Comparison of ENCODE assay signal across 24 cellular contexts in the genomic region with DNA sequence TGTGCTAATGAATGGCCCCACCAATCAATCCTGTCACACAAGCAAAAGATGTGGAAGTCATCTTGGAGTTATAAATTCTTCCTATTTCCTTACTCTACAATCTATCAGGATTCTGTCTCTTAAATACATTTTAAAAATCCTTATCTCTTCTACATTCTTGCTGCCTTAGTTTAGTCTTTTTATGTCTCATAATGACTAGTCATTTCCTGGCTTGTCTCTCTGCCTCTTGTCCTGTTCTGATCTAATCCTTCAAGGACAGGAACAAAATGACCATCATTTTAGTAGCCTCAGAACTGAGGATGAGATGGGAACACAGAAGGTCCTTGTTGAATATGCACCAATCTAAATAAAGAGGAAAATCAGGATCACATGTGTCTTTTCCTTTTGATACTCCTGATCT. TPM values are rescaled to one million over a fixed set of nuclear protein-coding genes. Genes with fewer than 3 reads are reported as not detected.
A peak's percentile ranks its signal among the peaks of the same experiment; 100 is the strongest.
DNase-seq lines count a peak whose midpoint lies in the region; ATAC-seq and TF ChIP-seq lines count a peak whose summit lies in the region.
"Had no signal": no experiment of that assay in that cellular context is flagged by ENCODE, and none has a peak within 500 bp of the region (broad histone marks: within the 10 kb centered on the region; RNA-seq: fewer than 3 reads in every experiment).

No MANE protein-coding gene starts in this region.

- POLR2A ChIA-PET in activated naive CD8-positive, alpha-beta T cell treated with anti-CD3 and anti-CD28 coated beads, Interleukin-2, amount 10 ng/mL, durations not matched to agents 7 days and 5 days (lab: Charles Lee): no interaction called here
- POLR2A ChIA-PET in activated CD4-positive, alpha-beta memory T cell treated with anti-CD3 and anti-CD28 coated beads for 36 hours (lab: Charles Lee): no interaction called here

- TF ChIP-seq CTCF in fibroblast of pulmonary artery (IDR thresholded peaks at IDR 0.05; ENCODE audit: low read length, missing control alignments): no peak
- TF ChIP-seq CTCF in upper lobe of right lung (IDR thresholded peaks at IDR 0.05): no peak

- H3K27ac ChIP-seq in upper lobe of right lung: no peak overlapping the region
- H3K27ac ChIP-seq: 22Rv1; BLaER1 treated with 17β-estradiol and CSF1 and Interleukin-3, amounts not matched to agents 10 nM and 100 nM; coronary artery; parathyroid adenoma; upper lobe of left lung had no signal

- intact Hi-C loops in upper lobe of right lung (cut with DNase I): no loop called here
- intact Hi-C loops in activated CD4-positive, alpha-beta memory T cell treated with anti-CD3 and anti-CD28 coated beads for 36 hours (cut with micrococcal nuclease): no loop called here

- H3K4me3 Mint-ChIP-seq in activated naive CD8-positive, alpha-beta T cell treated with anti-CD3 and anti-CD28 coated beads, Interleukin-2, amount 10 ng/mL, durations not matched to agents 7 days and 5 days: no peak overlapping the region
- H3K4me3 Mint-ChIP-seq in activated naive CD8-positive, alpha-beta T cell treated with anti-CD3 and anti-CD28 coated beads for 36 hours: no peak overlapping the region
- H3K4me3 Mint-ChIP-seq in T-helper 2 cell treated with Interferon-gamma antibody and Interleukin-4, amounts not matched to agents 5 μg/mL and 100 μg/mL, for 36 hours: no peak overlapping the region
- H3K4me3 Mint-ChIP-seq in activated CD4-positive, alpha-beta memory T cell treated with anti-CD3 and anti-CD28 coated beads for 36 hours: no peak overlapping the region
- H3K4me3 Mint-ChIP-seq: natural killer cell; stimulated activated naive CD8-positive, alpha-beta T cell treated with anti-CD3 and anti-CD28 coated beads, Interleukin-15, Interleukin-2, amounts not matched to agents 100 ng/mL and 50 ng/mL, for 24 hours had no signal

- no peaks in the 10 kb centered on the region for H3K27me3 Mint-ChIP-seq in activated naive CD8-positive, alpha-beta T cell treated with anti-CD3 and anti-CD28 coated beads, Interleukin-2, amount 10 ng/mL, durations not matched to agents 7 days and 5 days
- no peaks in the 10 kb centered on the region for H3K27me3 Mint-ChIP-seq in activated naive CD8-positive, alpha-beta T cell treated with anti-CD3 and anti-CD28 coated beads for 36 hours
- no peaks in the 10 kb centered on the region for H3K27me3 Mint-ChIP-seq in T-helper 2 cell treated with Interferon-gamma antibody and Interleukin-4, amounts not matched to agents 5 μg/mL and 100 μg/mL, for 36 hours (ENCODE audit: low read depth)
- no peaks in the 10 kb centered on the region for H3K27me3 Mint-ChIP-seq in activated CD4-positive, alpha-beta memory T cell treated with anti-CD3 and anti-CD28 coated beads for 36 hours
- H3K27me3 Mint-ChIP-seq: stimulated activated naive CD8-positive, alpha-beta T cell treated with anti-CD3 and anti-CD28 coated beads, Interleukin-15, Interleukin-2, amounts not matched to agents 100 ng/mL and 50 ng/mL, for 24 hours had no signal

- CTCF ChIA-PET in activated CD4-positive, alpha-beta memory T cell treated with anti-CD3 and anti-CD28 coated beads for 36 hours (lab: Charles Lee): no interaction called here

- no peaks in the 10 kb centered on the region for H3K27me3 ChIP-seq in upper lobe of right lung
- H3K27me3 ChIP-seq: BLaER1 treated with 17β-estradiol and CSF1 and Interleukin-3, amounts not matched to agents 10 nM and 100 nM; upper lobe of left lung had no signal

- H3K27ac Mint-ChIP-seq in activated naive CD8-positive, alpha-beta T cell treated with anti-CD3 and anti-CD28 coated beads, Interleukin-2, amount 10 ng/mL, durations not matched to agents 7 days and 5 days: peak overlapping the region; percentile 21
- H3K27ac Mint-ChIP-seq in activated naive CD8-positive, alpha-beta T cell treated with anti-CD3 and anti-CD28 coated beads for 36 hours: no peak overlapping the region
- no peak overlapping the region for H3K27ac Mint-ChIP-seq in T-helper 2 cell treated with Interferon-gamma antibody and Interleukin-4, amounts not matched to agents 5 μg/mL and 100 μg/mL, for 36 hours
- H3K27ac Mint-ChIP-seq in activated CD4-positive, alpha-beta memory T cell treated with anti-CD3 and anti-CD28 coated beads for 36 hours: no peak overlapping the region
- H3K27ac Mint-ChIP-seq: natural killer cell; stimulated activated naive CD8-positive, alpha-beta T cell treated with anti-CD3 and anti-CD28 coated beads, Interleukin-15, Interleukin-2, amounts not matched to agents 100 ng/mL and 50 ng/mL, for 24 hours had no signal

- no peaks in the 10 kb centered on the region for H3K9me3 ChIP-seq in upper lobe of right lung
- H3K9me3 ChIP-seq: BLaER1 treated with 17β-estradiol and CSF1 and Interleukin-3, amounts not matched to agents 10 nM and 100 nM; upper lobe of left lung had no signal

- no peaks in the 10 kb centered on the region for H3K36me3 Mint-ChIP-seq in activated naive CD8-positive, alpha-beta T cell treated with anti-CD3 and anti-CD28 coated beads, Interleukin-2, amount 10 ng/mL, durations not matched to agents 7 days and 5 days
- H3K36me3 Mint-ChIP-seq in activated naive CD8-positive, alpha-beta T cell treated with anti-CD3 and anti-CD28 coated beads for 36 hours: no peaks in the 10 kb centered on the region
- no peaks in the 10 kb centered on the region for H3K36me3 Mint-ChIP-seq in T-helper 2 cell treated with Interferon-gamma antibody and Interleukin-4, amounts not matched to agents 5 μg/mL and 100 μg/mL, for 36 hours (ENCODE audit: low read depth)
- H3K36me3 Mint-ChIP-seq in activated CD4-positive, alpha-beta memory T cell treated with anti-CD3 and anti-CD28 coated beads for 36 hours: no peaks in the 10 kb centered on the region
- H3K36me3 Mint-ChIP-seq: natural killer cell had no signal

- H3K36me3 ChIP-seq in upper lobe of right lung: no peaks in the 10 kb centered on the region
- H3K36me3 ChIP-seq: BLaER1 treated with 17β-estradiol and CSF1 and Interleukin-3, amounts not matched to agents 10 nM and 100 nM; upper lobe of left lung had no signal

- no peak for ATAC-seq in activated naive CD8-positive, alpha-beta T cell treated with anti-CD3 and anti-CD28 coated beads, Interleukin-2, amount 10 ng/mL, durations not matched to agents 7 days and 5 days (ENCODE audit: low read depth)
- no peak; the same call in 2 of the 3 replicates for ATAC-seq in SK-N-SH treated with all-trans-retinoic acid at 6 μM for 48 hours
- no peak for ATAC-seq in upper lobe of right lung
- ATAC-seq: K562, left colon, natural killer cell had no signal

- H3K4me3 ChIP-seq in fibroblast of pulmonary artery (replicated peaks; ENCODE audit: low read depth, low read length) (no peak overlapping the region), upper lobe of right lung (no peak overlapping the region)
- H3K4me3 ChIP-seq: BLaER1 treated with 17β-estradiol and CSF1 and Interleukin-3, amounts not matched to agents 10 nM and 100 nM; coronary artery; K562; upper lobe of left lung had no signal

- H3K9me3 Mint-ChIP-seq in activated naive CD8-positive, alpha-beta T cell treated with anti-CD3 and anti-CD28 coated beads, Interleukin-2, amount 10 ng/mL, durations not matched to agents 7 days and 5 days: no peaks in the 10 kb centered on the region
- H3K9me3 Mint-ChIP-seq in activated naive CD8-positive, alpha-beta T cell treated with anti-CD3 and anti-CD28 coated beads for 36 hours: no peaks in the 10 kb centered on the region
- no peaks in the 10 kb centered on the region for H3K9me3 Mint-ChIP-seq in T-helper 2 cell treated with Interferon-gamma antibody and Interleukin-4, amounts not matched to agents 5 μg/mL and 100 μg/mL, for 36 hours
- no peaks in the 10 kb centered on the region for H3K9me3 Mint-ChIP-seq in activated CD4-positive, alpha-beta memory T cell treated with anti-CD3 and anti-CD28 coated beads for 36 hours
- H3K9me3 Mint-ChIP-seq: stimulated activated naive CD8-positive, alpha-beta T cell treated with anti-CD3 and anti-CD28 coated beads, Interleukin-15, Interleukin-2, amounts not matched to agents 100 ng/mL and 50 ng/mL, for 24 hours had no signal

- no peak for DNase-seq in activated naive CD8-positive, alpha-beta T cell treated with anti-CD3 and anti-CD28 coated beads, Interleukin-2, amount 10 ng/mL, durations not matched to agents 7 days and 5 days
- no peak for DNase-seq in activated naive CD8-positive, alpha-beta T cell treated with anti-CD3 and anti-CD28 coated beads for 36 hours
- DNase-seq in fibroblast of pulmonary artery (ENCODE audit: low read depth): peak; percentile 51
- DNase-seq in NCI-H526 (lab: John Stamatoyannopoulos, UW): no peak
- DNase-seq in upper lobe of right lung: no peak
- DNase-seq in T-helper 2 cell treated with Interferon-gamma antibody and Interleukin-4, amounts not matched to agents 5 μg/mL and 100 μg/mL, for 36 hours (ENCODE audit: low spot score): no peak
- DNase-seq in activated CD4-positive, alpha-beta memory T cell treated with anti-CD3 and anti-CD28 coated beads for 36 hours: no peak
- DNase-seq: activated CD4-positive, alpha-beta T cell treated with anti-CD3 and anti-CD28 coated beads, Interleukin-2, amount 50 U/mL, for 1 hour; activated gamma-delta T cell; anterior cingulate cortex; left colon; MV-4-11; natural killer cell; NCI-H187 treated with DMSO at 0.1 percent for 48 hours; NCI-H510A; stimulated activated CD4-positive, alpha-beta T cell treated with anti-CD3 and anti-CD28 coated beads, Interleukin-2, amount 100 ng/mL, for 48 hours; upper lobe of left lung had no signal

- H3K4me1 Mint-ChIP-seq in activated naive CD8-positive, alpha-beta T cell treated with anti-CD3 and anti-CD28 coated beads, Interleukin-2, amount 10 ng/mL, durations not matched to agents 7 days and 5 days: no peaks in the 10 kb centered on the region
- H3K4me1 Mint-ChIP-seq in activated naive CD8-positive, alpha-beta T cell treated with anti-CD3 and anti-CD28 coated beads for 36 hours: no peaks in the 10 kb centered on the region
- H3K4me1 Mint-ChIP-seq in T-helper 2 cell treated with Interferon-gamma antibody and Interleukin-4, amounts not matched to agents 5 μg/mL and 100 μg/mL, for 36 hours (ENCODE audit: low read depth): no peaks in the 10 kb centered on the region
- H3K4me1 Mint-ChIP-seq in activated CD4-positive, alpha-beta memory T cell treated with anti-CD3 and anti-CD28 coated beads for 36 hours (ENCODE audit: low read depth): no peaks in the 10 kb centered on the region
- H3K4me1 Mint-ChIP-seq: natural killer cell had no signal

- no peaks in the 10 kb centered on the region for H3K4me1 ChIP-seq in upper lobe of right lung
- H3K4me1 ChIP-seq: BLaER1 treated with 17β-estradiol and CSF1 and Interleukin-3, amounts not matched to agents 10 nM and 100 nM; parathyroid adenoma; upper lobe of left lung had no signal

TF ChIP-seq in SK-N-SH treated with all-trans-retinoic acid at 6 μM for 48 hours, 23 proteins besides CTCF, POLR2A, EP300 and RAD21 (continues in another document):
- no peak for TF ChIP-seq RARB (CRISPR knock-in tag; IDR thresholded peaks at IDR 0.05)

RNA-seq across cellular contexts. Expression of a gene that starts 56.6 kb away (rescaled TPM):
- 10 to 100 TPM; 23.7 to 23.9 TPM for total RNA-seq in activated naive CD8-positive, alpha-beta T cell treated with anti-CD3 and anti-CD28 coated beads, Interleukin-2, amount 10 ng/mL, durations not matched to agents 7 days and 5 days
- 10 to 100 TPM; 29.1 to 30.6 TPM for total RNA-seq in activated naive CD8-positive, alpha-beta T cell treated with anti-CD3 and anti-CD28 coated beads for 36 hours
- total RNA-seq in upper lobe of right lung: 36.5 TPM
- total RNA-seq in activated CD4-positive, alpha-beta memory T cell treated with anti-CD3 and anti-CD28 coated beads for 36 hours: 10 to 100 TPM; 27.6 to 28.7 TPM
